In the genomic region with DNA sequence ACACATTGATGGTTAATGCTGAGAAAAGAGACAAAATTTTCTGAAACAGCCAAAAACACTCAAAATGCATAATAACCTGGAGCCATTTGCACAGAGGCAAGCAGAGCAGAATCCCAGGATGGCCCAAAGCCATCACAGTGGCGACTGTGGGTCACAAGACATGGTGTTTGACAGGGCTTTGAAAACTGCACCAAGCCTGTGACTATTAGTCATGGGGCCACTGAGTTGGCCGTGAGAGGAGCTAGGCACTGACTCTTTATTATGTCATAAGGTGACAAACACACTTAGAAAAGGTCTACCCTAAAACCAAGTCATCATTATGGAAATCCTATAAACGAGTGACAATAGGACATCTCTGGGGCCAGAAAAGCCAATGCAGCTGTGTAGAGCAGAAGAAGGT, we compare ENCODE assay signal across 2 cellular contexts.
TF ChIP-seq lines count a peak whose summit lies in the region.

No MANE protein-coding gene starts in this region.

TF ChIP-seq in HepG2, 621 proteins besides CTCF, POLR2A, EP300 and RAD21:
- TF ChIP-seq CREB1 (IDR thresholded peaks at IDR 0.05) (0 out of 2 replicates have a peak, but pooled peaks have one; percentile 12), CREB1 (CRISPR knock-in tag; IDR thresholded peaks at IDR 0.05) (no peak), ZNF550 (CRISPR knock-in tag; IDR thresholded peaks at IDR 0.05; ENCODE audit: borderline replicate concordance) (no peak)

TF ChIP-seq in K562, 482 proteins besides CTCF, POLR2A, EP300 and RAD21:
- TF ChIP-seq TAF9B (IDR thresholded peaks at IDR 0.05; ENCODE audit: partially characterized antibody) (no peak), FOSL1 (tag; conservative IDR thresholded peaks at IDR 0.05) (peak; percentile 68), WHSC1 (IDR thresholded peaks at IDR 0.05; ENCODE audit: low read length) (no peak), NCOA4 (IDR thresholded peaks at IDR 0.05; ENCODE audit: partially characterized antibody) (no peak)
- TF ChIP-seq, protein P1, sequence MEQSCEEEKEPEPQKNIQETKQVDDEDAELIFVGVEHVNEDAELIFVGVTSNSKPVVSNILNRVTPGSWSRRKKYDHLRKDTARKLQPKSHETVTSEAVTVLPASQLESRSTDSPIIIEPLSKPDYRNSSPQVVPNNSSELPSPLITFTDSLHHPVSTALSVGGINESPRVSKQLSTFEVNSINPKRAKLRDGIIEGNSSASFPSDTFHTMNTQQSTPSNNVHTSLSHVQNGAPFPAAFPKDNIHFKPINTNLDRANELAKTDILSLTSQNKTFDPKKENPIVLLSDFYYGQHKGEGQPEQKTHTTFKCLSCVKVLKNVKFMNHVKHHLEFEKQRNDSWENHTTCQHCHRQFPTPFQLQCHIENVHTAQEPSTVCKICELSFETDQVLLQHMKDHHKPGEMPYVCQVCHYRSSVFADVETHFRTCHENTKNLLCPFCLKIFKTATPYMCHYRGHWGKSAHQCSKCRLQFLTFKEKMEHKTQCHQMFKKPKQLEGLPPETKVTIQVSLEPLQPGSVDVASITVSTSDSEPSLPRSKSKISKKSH (CRISPR knock-in tag; IDR thresholded peaks at IDR 0.05): no peak
- TF ChIP-seq, protein P2, sequence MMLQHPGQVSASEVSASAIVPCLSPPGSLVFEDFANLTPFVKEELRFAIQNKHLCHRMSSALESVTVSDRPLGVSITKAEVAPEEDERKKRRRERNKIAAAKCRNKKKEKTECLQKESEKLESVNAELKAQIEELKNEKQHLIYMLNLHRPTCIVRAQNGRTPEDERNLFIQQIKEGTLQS (IDR thresholded peaks at IDR 0.05): peak; percentile 45; the same call in 1 of the 2 replicates
- TF ChIP-seq, protein P2 (CRISPR knock-in tag; conservative IDR thresholded peaks at IDR 0.05): no peak
